In genomic region chr1:42952353-42953001, GRCh38 we compare ENCODE assay signal across 10 cellular contexts. TPM values are rescaled to one million over a fixed set of nuclear protein-coding genes. Genes with fewer than 3 reads are reported as not detected.
DNase-seq lines count a peak whose midpoint lies in the region; ATAC-seq and TF ChIP-seq lines count a peak whose summit lies in the region.
"Had no signal": no experiment of that assay in that cellular context is flagged by ENCODE, and none has a peak within 500 bp of the region (broad histone marks: within the 10 kb centered on the region; RNA-seq: fewer than 3 reads in every experiment).

No MANE protein-coding gene starts in this region.

- peaks cover 87% of the 10 kb centered on the region for H3K4me1 Mint-ChIP-seq in WTC11

- H3K18ac ChIP-seq in mesendoderm (ENCODE audit: low read length) = no peak overlapping the region

- peak overlapping the region; percentile 99 for H3K4me3 Mint-ChIP-seq in WTC11

- peaks cover 77% of the 10 kb centered on the region for H3K36me3 Mint-ChIP-seq in WTC11

- H3K4ac ChIP-seq in mesendoderm (ENCODE audit: low read depth, low read length) = no peak overlapping the region

- no peak overlapping the region for H3K4me2 ChIP-seq in mesendoderm (ENCODE audit: low read length)

- H3K36me3 ChIP-seq in mesendoderm (ENCODE audit: control insufficient read depth, insufficient read depth, low read length) (peaks cover 7% of the 10 kb centered on the region), psoas muscle (ENCODE audit: insufficient read depth in 1 of 2, low read depth in 1 of 2) (no peaks in the 10 kb centered on the region)
- H3K36me3 ChIP-seq: lower lobe of right lung had no signal

- H3K9me3 Mint-ChIP-seq in WTC11 = no peaks in the 10 kb centered on the region

- intact Hi-C loops in psoas muscle (cut with DNase I) = no loop called here

- H3K27me3 ChIP-seq in mesendoderm (ENCODE audit: insufficient read depth, low read length, poor library complexity) (no peaks in the 10 kb centered on the region), psoas muscle (ENCODE audit: insufficient read depth in 3 of 3, low read length in 2 of 3) (peaks cover 0 to 4% (median 0%) of the 10 kb centered on the region in 3 donors)

- CTCF ChIA-PET in WTC11 (lab: Charles Lee) = interaction anchor here (1.2 to 5.1 kb wide), 5 partner anchors 10 to 186 kb away, joined by 3 to 30 read pairs (median 5); partner anchors contain the start of genes C1orf50 and P3H1

- H3K27me3 Mint-ChIP-seq in WTC11 (ENCODE audit: low read depth) = no peaks in the 10 kb centered on the region; the same call in 1 of the 2 replicates

- DNase-seq in WTC11 (ENCODE audit: low spot score) = no peak
- DNase-seq in mesendoderm = no peak
- DNase-seq in psoas muscle = no peak
- DNase-seq in NCI-H1694 treated with DMSO at 0.1 percent for 48 hours (lab: John Stamatoyannopoulos, UW) = no peak
- DNase-seq in NCI-H1694 (lab: John Stamatoyannopoulos, UW) = no peak
- DNase-seq: lower lobe of right lung had no signal

- peak overlapping the region; percentile 28 for H3K9ac ChIP-seq in mesendoderm (ENCODE audit: low read length)

- H2BK15ac ChIP-seq in mesendoderm (replicated peaks; ENCODE audit: low read depth) = no peak overlapping the region

- no peak overlapping the region for H2BK120ac ChIP-seq in mesendoderm (ENCODE audit: low read depth, low read length)

- peaks cover 14% of the 10 kb centered on the region for H3K4me1 ChIP-seq in mesendoderm (ENCODE audit: control insufficient read depth, low read depth, low read length)
- H3K4me1 ChIP-seq in psoas muscle = no peaks in the 10 kb centered on the region

- H3K27ac Mint-ChIP-seq in WTC11 = peak overlapping the region; percentile 94

- no peak overlapping the region for H4K8ac ChIP-seq in mesendoderm (ENCODE audit: low read depth, low read length)

- POLR2A ChIA-PET in WTC11 (lab: Charles Lee) = interaction anchor here (0.6 to 2.6 kb wide), 3 partner anchors 10 to 297 kb away, joined by 5 to 12 read pairs (median 8); no protein-coding TSS in a partner anchor

- no peak overlapping the region for H2AK5ac ChIP-seq in mesendoderm (ENCODE audit: low read length)

- TF ChIP-seq CTCF in WTC11 (IDR thresholded peaks at IDR 0.05) (no peak), psoas muscle (IDR thresholded peaks at IDR 0.05) (no peak)

- no CpG with 5 or more reads among the region's 10 CpGs for WGBS in mesendoderm (ENCODE audit: extremely low coverage, insufficient coverage, low lambda C conversion rate)
- WGBS in psoas muscle, 3 donors = 87 to 90% (median 87%) methylated on average over 10 of the region's 10 CpGs

- no peaks in the 10 kb centered on the region for H3K9me3 ChIP-seq in psoas muscle
- H3K9me3 ChIP-seq: lower lobe of right lung had no signal

- H3K4me3 ChIP-seq in mesendoderm (ENCODE audit: low read length) = no peak overlapping the region
- no peak overlapping the region for H3K4me3 ChIP-seq in psoas muscle
- H3K4me3 ChIP-seq: lower lobe of right lung, SK-N-MC had no signal

- H3K23ac ChIP-seq in mesendoderm (ENCODE audit: low read length) = no peak overlapping the region

- no peak overlapping the region for H3K27ac ChIP-seq in mesendoderm (ENCODE audit: low read depth, low read length)
- no peak overlapping the region for H3K27ac ChIP-seq in psoas muscle
- H3K27ac ChIP-seq: lower lobe of right lung, SK-N-MC had no signal

- peak; percentile 65 for ATAC-seq in GM18909 (IDR thresholded peaks at IDR 0.05; ENCODE audit: poor library complexity, unreplicated experiment)
- peak; percentile 52 for ATAC-seq in HG02763 (IDR thresholded peaks at IDR 0.05; ENCODE audit: unreplicated experiment)
- no peak for ATAC-seq in WTC11
- ATAC-seq in HG02938 (IDR thresholded peaks at IDR 0.05; ENCODE audit: unreplicated experiment) = no peak
- no peak for ATAC-seq in psoas muscle

- H3K79me1 ChIP-seq in mesendoderm (ENCODE audit: low read length) = peaks cover 2% of the 10 kb centered on the region

- H2BK5ac ChIP-seq in mesendoderm (ENCODE audit: low read length) = no peak overlapping the region

- H3K56ac ChIP-seq in mesendoderm (ENCODE audit: low read length) = peak overlapping the region; percentile 54

- H4K5ac ChIP-seq in mesendoderm (ENCODE audit: low read length) = no peak overlapping the region

- peaks cover 94% of the 10 kb centered on the region for H3K79me2 ChIP-seq in mesendoderm (ENCODE audit: control insufficient read depth, insufficient read depth, low read length)

TF ChIP-seq in WTC11, 78 proteins besides CTCF, POLR2A, EP300 and RAD21:
- TF ChIP-seq TP53 (CRISPR knock-in tag; IDR thresholded peaks at IDR 0.05) (no peak), E2F1 (CRISPR knock-in tag; IDR thresholded peaks at IDR 0.05) (no peak), SOX15 (CRISPR knock-in tag; IDR thresholded peaks at IDR 0.05) (no peak)

RNA-seq across cellular contexts. Expression of gene SLC2A1, which starts 6.2 kb away (rescaled TPM):
- total RNA-seq in WTC11 (2021) = 215 to 415 TPM (median 396 TPM) in 3 replicates
- 253 TPM for polyA plus RNA-seq in mesendoderm (2013, experiment 1 of 2)
- 262 TPM for polyA plus RNA-seq in mesendoderm (2013, experiment 2 of 2)
- total RNA-seq in psoas muscle = 1 to 10 TPM; 1.1 to 3.8 (median 2.0) TPM
- polyA plus RNA-seq in psoas muscle = 1 to 10 TPM; 1.2 to 3.3 (median 2.5) TPM

Comparison
In these comparisons a context has a peak if more than half of its experiments do, and no peak if none do; other contexts are left out.
1. ATAC-seq: peak in GM18909 (single experiment) and HG02763 (single experiment); none in WTC11 (single experiment), HG02938 (single experiment) and psoas muscle (0 of 4).
2. RNA of gene SLC2A1, which starts 6.2 kb away (total RNA-seq): 215 to 415 TPM in WTC11; 1.1 to 3.8 TPM in psoas muscle; every median in the first group is over 10 times any median in the second.